ENCODE assay signal across 1 cellular context in the genomic region with DNA sequence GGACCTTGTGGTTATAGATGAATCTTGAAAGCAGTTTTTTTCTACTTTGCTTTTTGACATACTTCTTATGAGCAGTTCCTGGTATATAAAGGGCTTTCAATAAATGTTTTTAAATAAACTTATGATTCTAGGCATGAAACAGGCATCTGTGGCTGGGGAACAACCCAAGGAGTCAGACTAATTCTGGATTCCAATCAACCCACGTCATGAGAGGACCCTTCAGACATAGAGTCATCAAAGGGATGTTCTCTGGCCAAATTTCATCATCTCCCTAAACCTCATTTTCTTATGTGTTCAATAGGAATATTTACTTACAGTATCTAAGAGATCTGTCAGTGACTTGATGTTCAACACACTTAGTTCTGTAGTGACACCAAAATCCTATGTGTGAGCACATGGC.
TF ChIP-seq lines count a peak whose summit lies in the region.

No MANE protein-coding gene starts in this region.

TF ChIP-seq in WTC11, 78 proteins besides CTCF, POLR2A, EP300 and RAD21 (continued from another document):
- TF ChIP-seq, protein P1, sequence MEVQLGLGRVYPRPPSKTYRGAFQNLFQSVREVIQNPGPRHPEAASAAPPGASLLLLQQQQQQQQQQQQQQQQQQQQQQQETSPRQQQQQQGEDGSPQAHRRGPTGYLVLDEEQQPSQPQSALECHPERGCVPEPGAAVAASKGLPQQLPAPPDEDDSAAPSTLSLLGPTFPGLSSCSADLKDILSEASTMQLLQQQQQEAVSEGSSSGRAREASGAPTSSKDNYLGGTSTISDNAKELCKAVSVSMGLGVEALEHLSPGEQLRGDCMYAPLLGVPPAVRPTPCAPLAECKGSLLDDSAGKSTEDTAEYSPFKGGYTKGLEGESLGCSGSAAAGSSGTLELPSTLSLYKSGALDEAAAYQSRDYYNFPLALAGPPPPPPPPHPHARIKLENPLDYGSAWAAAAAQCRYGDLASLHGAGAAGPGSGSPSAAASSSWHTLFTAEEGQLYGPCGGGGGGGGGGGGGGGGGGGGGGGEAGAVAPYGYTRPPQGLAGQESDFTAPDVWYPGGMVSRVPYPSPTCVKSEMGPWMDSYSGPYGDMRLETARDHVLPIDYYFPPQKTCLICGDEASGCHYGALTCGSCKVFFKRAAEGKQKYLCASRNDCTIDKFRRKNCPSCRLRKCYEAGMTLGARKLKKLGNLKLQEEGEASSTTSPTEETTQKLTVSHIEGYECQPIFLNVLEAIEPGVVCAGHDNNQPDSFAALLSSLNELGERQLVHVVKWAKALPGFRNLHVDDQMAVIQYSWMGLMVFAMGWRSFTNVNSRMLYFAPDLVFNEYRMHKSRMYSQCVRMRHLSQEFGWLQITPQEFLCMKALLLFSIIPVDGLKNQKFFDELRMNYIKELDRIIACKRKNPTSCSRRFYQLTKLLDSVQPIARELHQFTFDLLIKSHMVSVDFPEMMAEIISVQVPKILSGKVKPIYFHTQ (CRISPR knock-in tag; IDR thresholded peaks at IDR 0.05), result no peak
- no peak for TF ChIP-seq FOXP1 (CRISPR knock-in tag; IDR thresholded peaks at IDR 0.05; ENCODE audit: borderline replicate concordance)
